Comparison of ENCODE assay signal across 1 cellular context in genomic region chrX:100647739-100648138, GRCh38.
A peak's percentile ranks its signal among the peaks of the same experiment; 100 is the strongest.
TF ChIP-seq lines count a peak whose summit lies in the region.

No MANE protein-coding gene starts in this region.

TF ChIP-seq in HepG2, 621 proteins besides CTCF, POLR2A, EP300 and RAD21 (continues in another document):
- 0 out of 2 replicates have a peak, but pooled peaks have one; percentile 2 for TF ChIP-seq HNF4A (CRISPR knock-in tag; IDR thresholded peaks at IDR 0.05)
- no peak for TF ChIP-seq HNRNPH1 (optimal IDR thresholded peaks at IDR 0.05; ENCODE audit: low read depth, low read length)
- TF ChIP-seq EEA1 (CRISPR knock-in tag; IDR thresholded peaks at IDR 0.05; ENCODE audit: borderline replicate concordance), result no peak
- no peak for TF ChIP-seq CEBPG (CRISPR knock-in tag; IDR thresholded peaks at IDR 0.05)
- no peak for TF ChIP-seq ZNF281 (CRISPR knock-in tag; IDR thresholded peaks at IDR 0.05; ENCODE audit: borderline replicate concordance)
- TF ChIP-seq RFXAP (CRISPR knock-in tag; IDR thresholded peaks at IDR 0.05; ENCODE audit: borderline replicate concordance), result no peak
- TF ChIP-seq POLR2AphosphoS5 (IDR thresholded peaks at IDR 0.05; ENCODE audit: low read depth, low read length), result no peak
- TF ChIP-seq MTF1 (CRISPR knock-in tag; IDR thresholded peaks at IDR 0.05), result no peak
- TF ChIP-seq ZNF430 (CRISPR knock-in tag; IDR thresholded peaks at IDR 0.05), result no peak
- TF ChIP-seq ZNF747 (CRISPR knock-in tag; IDR thresholded peaks at IDR 0.05; ENCODE audit: borderline replicate concordance), result no peak
- no peak for TF ChIP-seq ZFP36 (IDR thresholded peaks at IDR 0.05; ENCODE audit: borderline replicate concordance, low read depth, low read length, partially characterized antibody)
- TF ChIP-seq YEATS4 (CRISPR knock-in tag; IDR thresholded peaks at IDR 0.05; ENCODE audit: borderline replicate concordance), result no peak
- TF ChIP-seq TEAD3 (CRISPR knock-in tag; optimal IDR thresholded peaks at IDR 0.05; ENCODE audit: borderline replicate concordance), result peak; percentile 32
- TF ChIP-seq ZNF737 (CRISPR knock-in tag; IDR thresholded peaks at IDR 0.05; ENCODE audit: borderline replicate concordance), result no peak
- no peak for TF ChIP-seq TBP (CRISPR knock-in tag; IDR thresholded peaks at IDR 0.05)
- no peak for TF ChIP-seq SP1 (IDR thresholded peaks at IDR 0.05)
- TF ChIP-seq SP1 (CRISPR knock-in tag; IDR thresholded peaks at IDR 0.05), result no peak
- TF ChIP-seq CREB1 (IDR thresholded peaks at IDR 0.05), result no peak
- no peak for TF ChIP-seq CREB1 (CRISPR knock-in tag; IDR thresholded peaks at IDR 0.05)
- TF ChIP-seq NFYB (CRISPR knock-in tag; IDR thresholded peaks at IDR 0.05), result no peak
- no peak for TF ChIP-seq SOX13 (IDR thresholded peaks at IDR 0.05)
- peak in 1 of 2 experiments; percentile 76; a peak in 2 of 4 replicates for TF ChIP-seq SOX13 (CRISPR knock-in tag; conservative IDR thresholded peaks at IDR 0.05 in 1 of 2, IDR thresholded peaks at IDR 0.05 in 1 of 2)
- 0 out of 2 replicates have a peak, but pooled peaks have one; percentile 5 for TF ChIP-seq SAP130 (CRISPR knock-in tag; IDR thresholded peaks at IDR 0.05; ENCODE audit: low read depth)
- no peak for TF ChIP-seq JUN (CRISPR knock-in tag; IDR thresholded peaks at IDR 0.05)
- no peak for TF ChIP-seq ZNF292 (CRISPR knock-in tag; IDR thresholded peaks at IDR 0.05; ENCODE audit: borderline replicate concordance, low read depth)
- TF ChIP-seq BCL6 (CRISPR knock-in tag; IDR thresholded peaks at IDR 0.05), result no peak
- TF ChIP-seq MXD3 (CRISPR knock-in tag; IDR thresholded peaks at IDR 0.05), result no peak
- TF ChIP-seq ZBTB1 (CRISPR knock-in tag; IDR thresholded peaks at IDR 0.05; ENCODE audit: borderline replicate concordance), result no peak
- no peak for TF ChIP-seq ZNF605 (CRISPR knock-in tag; IDR thresholded peaks at IDR 0.05)
- no peak for TF ChIP-seq CHD4 (IDR thresholded peaks at IDR 0.05; ENCODE audit: borderline replicate concordance, low read length)
- peak; percentile 15; the same call in 1 of the 2 replicates for TF ChIP-seq TCF7 (IDR thresholded peaks at IDR 0.05; ENCODE audit: low read depth)
- TF ChIP-seq SKIL (CRISPR knock-in tag; IDR thresholded peaks at IDR 0.05; ENCODE audit: borderline replicate concordance), result no peak
- TF ChIP-seq ZNF7 (CRISPR knock-in tag; IDR thresholded peaks at IDR 0.05), result no peak
- no peak for TF ChIP-seq RORA (CRISPR knock-in tag; IDR thresholded peaks at IDR 0.05)
- TF ChIP-seq ZNF619 (CRISPR knock-in tag; IDR thresholded peaks at IDR 0.05), result no peak
- TF ChIP-seq ZFAT (CRISPR knock-in tag; conservative IDR thresholded peaks at IDR 0.05), result no peak
- no peak for TF ChIP-seq BRD4 (CRISPR knock-in tag; IDR thresholded peaks at IDR 0.05)
- TF ChIP-seq GRHL1 (CRISPR knock-in tag; conservative IDR thresholded peaks at IDR 0.05), result no peak
- no peak for TF ChIP-seq ZSCAN25 (CRISPR knock-in tag; IDR thresholded peaks at IDR 0.05)
- no peak for TF ChIP-seq SMARCE1 (IDR thresholded peaks at IDR 0.05; ENCODE audit: borderline replicate concordance)
- no peak for TF ChIP-seq HMG20A (CRISPR knock-in tag; IDR thresholded peaks at IDR 0.05; ENCODE audit: borderline replicate concordance)
- no peak for TF ChIP-seq HHEX (CRISPR knock-in tag; IDR thresholded peaks at IDR 0.05)
- TF ChIP-seq ZNF343 (CRISPR knock-in tag; IDR thresholded peaks at IDR 0.05), result no peak
- TF ChIP-seq ZNF441 (CRISPR knock-in tag; IDR thresholded peaks at IDR 0.05; ENCODE audit: borderline replicate concordance), result no peak
- no peak for TF ChIP-seq ZNF484 (CRISPR knock-in tag; IDR thresholded peaks at IDR 0.05; ENCODE audit: borderline replicate concordance, low read depth)
- peak; percentile 90 for TF ChIP-seq ZNF24 (IDR thresholded peaks at IDR 0.05)
- TF ChIP-seq ZNF264 (CRISPR knock-in tag; IDR thresholded peaks at IDR 0.05), result no peak
- no peak for TF ChIP-seq ZNF329 (CRISPR knock-in tag; IDR thresholded peaks at IDR 0.05; ENCODE audit: low read depth)
- TF ChIP-seq PTBP1 (IDR thresholded peaks at IDR 0.05; ENCODE audit: low read depth, low read length, poor library complexity, severe bottlenecking), result no peak
- TF ChIP-seq RELA (CRISPR knock-in tag; IDR thresholded peaks at IDR 0.05), result no peak
- no peak for TF ChIP-seq FOXP1 (IDR thresholded peaks at IDR 0.05)
- TF ChIP-seq FOXP1 (CRISPR knock-in tag; IDR thresholded peaks at IDR 0.05), result peak; percentile 24; the same call in 1 of the 2 replicates
- TF ChIP-seq TBX2 (CRISPR knock-in tag; IDR thresholded peaks at IDR 0.05; ENCODE audit: borderline replicate concordance), result no peak
- TF ChIP-seq HMGXB4 (CRISPR knock-in tag; IDR thresholded peaks at IDR 0.05; ENCODE audit: borderline replicate concordance in 1 of 2, low read depth in 1 of 2), result no peak
- no peak for TF ChIP-seq SOX6 (IDR thresholded peaks at IDR 0.05)
- 0 out of 2 replicates have a peak, but pooled peaks have one; percentile 22 for TF ChIP-seq SOX6 (CRISPR knock-in tag; IDR thresholded peaks at IDR 0.05)
- no peak for TF ChIP-seq SATB2 (CRISPR knock-in tag; IDR thresholded peaks at IDR 0.05)
- no peak for TF ChIP-seq PLSCR1 (CRISPR knock-in tag; IDR thresholded peaks at IDR 0.05; ENCODE audit: borderline replicate concordance)
- no peak for TF ChIP-seq MXD1 (CRISPR knock-in tag; IDR thresholded peaks at IDR 0.05)
- no peak for TF ChIP-seq ARNT (IDR thresholded peaks at IDR 0.05)
- no peak for TF ChIP-seq NR2F6 (IDR thresholded peaks at IDR 0.05)
- no peak for TF ChIP-seq NR2F6 (CRISPR knock-in tag; IDR thresholded peaks at IDR 0.05)
- no peak for TF ChIP-seq ZFP82 (CRISPR knock-in tag; IDR thresholded peaks at IDR 0.05; ENCODE audit: borderline replicate concordance)
- no peak for TF ChIP-seq ARHGAP35 (CRISPR knock-in tag; IDR thresholded peaks at IDR 0.05; ENCODE audit: borderline replicate concordance)
- TF ChIP-seq ISX (CRISPR knock-in tag; conservative IDR thresholded peaks at IDR 0.05), result no peak
- 0 out of 2 replicates have a peak, but pooled peaks have one; percentile 32 for TF ChIP-seq FOXP4 (CRISPR knock-in tag; IDR thresholded peaks at IDR 0.05)
- TF ChIP-seq ZNF44 (CRISPR knock-in tag; IDR thresholded peaks at IDR 0.05), result no peak
- TF ChIP-seq ZNF749 (CRISPR knock-in tag; IDR thresholded peaks at IDR 0.05; ENCODE audit: borderline replicate concordance), result no peak
- TF ChIP-seq GATAD2A (CRISPR knock-in tag; IDR thresholded peaks at IDR 0.05), result no peak
- TF ChIP-seq ZFP36L1 (CRISPR knock-in tag; IDR thresholded peaks at IDR 0.05), result no peak
- no peak for TF ChIP-seq ATF3 (CRISPR knock-in tag; IDR thresholded peaks at IDR 0.05)
- no peak for TF ChIP-seq NCOA1 (CRISPR knock-in tag; IDR thresholded peaks at IDR 0.05)
- TF ChIP-seq NR2F1 (CRISPR knock-in tag; IDR thresholded peaks at IDR 0.05), result no peak
- no peak for TF ChIP-seq TMF1 (CRISPR knock-in tag; IDR thresholded peaks at IDR 0.05; ENCODE audit: low read depth)
- TF ChIP-seq ZNF225 (CRISPR knock-in tag; IDR thresholded peaks at IDR 0.05), result no peak
- TF ChIP-seq ZC3H4 (CRISPR knock-in tag; IDR thresholded peaks at IDR 0.05; ENCODE audit: borderline replicate concordance), result no peak
